Comparison of ENCODE assay signal across 9 cellular contexts in genomic region chr11:118916842-118917388, GRCh38. TPM values are rescaled to one million over a fixed set of nuclear protein-coding genes. Genes with fewer than 3 reads are reported as not detected.
DNase-seq lines count a peak whose midpoint lies in the region; ATAC-seq and FAIRE-seq lines count a peak whose summit lies in the region.
"Had no signal": no experiment of that assay in that cellular context is flagged by ENCODE, and none has a peak within 500 bp of the region (broad histone marks: within the 10 kb centered on the region; RNA-seq: fewer than 3 reads in every experiment).

No MANE protein-coding gene starts in this region.

- H3K27ac ChIP-seq in temporal lobe (ENCODE audit: low read depth, low read length) = peak overlapping the region; percentile 72

- H3K4me3 Mint-ChIP-seq in immature natural killer cell = peak overlapping the region; percentile 84 to 99 (median 91)

- H3K27me3 Mint-ChIP-seq in immature natural killer cell (ENCODE audit: low read depth in 3 of 3) = peaks cover 24 to 44% (median 32%) of the 10 kb centered on the region in 3 donors

- H3K36me3 Mint-ChIP-seq in immature natural killer cell = peaks cover 4 to 8% (median 4%) of the 10 kb centered on the region in 3 donors

- ATAC-seq in GM21825 (IDR thresholded peaks at IDR 0.05; ENCODE audit: unreplicated experiment) (no peak), GM18511 (IDR thresholded peaks at IDR 0.05; ENCODE audit: unreplicated experiment) (no peak)

- FAIRE-seq in urothelium cell line (lab: Jason Lieb, UNC) = no peak
- FAIRE-seq: TTC549 had no signal

- peak overlapping the region; percentile 99 to 100 (median 100) for H3K27ac Mint-ChIP-seq in immature natural killer cell

- DNase-seq in NCI-H1417 (lab: John Stamatoyannopoulos, UW) (peak in 2 of 3 experiments; percentile 67 to 84), NCI-H1417 treated with DMSO at 0.1 percent for 48 hours (lab: John Stamatoyannopoulos, UW) (no peak), amniotic stem cell (lab: John Stamatoyannopoulos, UW) (peak; percentile 79), immature natural killer cell (no peak), urothelium cell line (ENCODE audit: low spot score) (no peak)

- H3K4me1 Mint-ChIP-seq in immature natural killer cell = peaks cover 96 to 97% of the 10 kb centered on the region in 2 donors

- no peaks in the 10 kb centered on the region for H3K9me3 Mint-ChIP-seq in immature natural killer cell

RNA-seq across cellular contexts. Expression of gene BCL9L, which starts 8.8 kb away (rescaled TPM):
- polyA plus RNA-seq in immature natural killer cell = 10 to 100 TPM in 1 of 3 donors, 1 to 10 TPM in 1, not detected in 1; 2.2 to 10.5 TPM
- total RNA-seq in temporal lobe = 19.9 TPM

RNA-seq across cellular contexts. Expression of gene CXCR5, which starts 33.2 kb away (rescaled TPM):
- polyA plus RNA-seq in immature natural killer cell = under 1 TPM in 2 of 3 donors, not detected in 1; 0.05 to 0.30 TPM
- total RNA-seq in temporal lobe = not detected

RNA-seq across cellular contexts. Expression of gene UPK2, which starts 39.2 kb away (rescaled TPM):
- 1 to 10 TPM in 1 of 3 donors, under 1 TPM in 1, not detected in 1; 0.81 to 1.4 TPM for polyA plus RNA-seq in immature natural killer cell
- not detected for total RNA-seq in temporal lobe

RNA-seq across cellular contexts. Expression of gene FOXR1, which starts 54.6 kb away (rescaled TPM):
- not detected for polyA plus RNA-seq in immature natural killer cell
- total RNA-seq in temporal lobe = not detected

Comparison
In these comparisons a context has a peak if more than half of its experiments do, and no peak if none do; other contexts are left out.
1. DNase-seq: peak in NCI-H1417 (2 of 3) and amniotic stem cell (single experiment); none in NCI-H1417 treated with DMSO at 0.1 percent for 48 hours (single experiment), immature natural killer cell (0 of 3) and urothelium cell line (single experiment).